Comparison of ENCODE assay signal across 1 cellular context in genomic region chr1:11907275-11908138, GRCh38.
TF ChIP-seq lines count a peak whose summit lies in the region.

No MANE protein-coding gene starts in this region.

TF ChIP-seq in HCT116, 20 proteins besides CTCF, POLR2A, EP300 and RAD21 (continued from another document):
- TF ChIP-seq TCF7L2 (IDR thresholded peaks at IDR 0.05; ENCODE audit: borderline replicate concordance, extremely low read depth, insufficient read depth, insufficient read length), result no peak
